In genomic region chr3:192860464-192860863, GRCh38 we compare ENCODE assay signal across 28 cellular contexts.
"Had no signal": no experiment of that assay in that cellular context is flagged by ENCODE, and none has a peak within 500 bp of the region (broad histone marks: within the 10 kb centered on the region; RNA-seq: fewer than 3 reads in every experiment).

No MANE protein-coding gene starts in this region.

- H3K9me3 Mint-ChIP-seq: effector memory CD8-positive, alpha-beta T cell; nephron; stimulated activated effector memory CD8-positive, alpha-beta T cell treated with anti-CD3 and anti-CD28 coated beads, Interleukin-12 subunit alpha, Interleukin-12 subunit beta, amount 100 ng/mL, for 72 hours had no signal

- H3K27me3 Mint-ChIP-seq: effector memory CD8-positive, alpha-beta T cell; progenitor cell of endocrine pancreas had no signal

- H3K4me3 ChIP-seq: coronary artery, esophagus squamous epithelium, hepatocyte, neural progenitor cell, right lobe of liver, smooth muscle cell, stomach, tibial artery, upper lobe of left lung, uterus had no signal

- H3K36me3 ChIP-seq: esophagus squamous epithelium, neural progenitor cell, right lobe of liver, stomach, tibial artery, upper lobe of left lung, uterus had no signal

- H3K27ac Mint-ChIP-seq: effector memory CD8-positive, alpha-beta T cell; nephron; neural progenitor cell; progenitor cell of endocrine pancreas; stimulated activated effector memory CD8-positive, alpha-beta T cell treated with anti-CD3 and anti-CD28 coated beads, Interleukin-12 subunit alpha, Interleukin-12 subunit beta, amount 100 ng/mL, for 72 hours had no signal

- H3K27me3 ChIP-seq: esophagus squamous epithelium, hepatocyte, neural progenitor cell, stomach, tibial artery, upper lobe of left lung, uterus had no signal

- H3K36me3 Mint-ChIP-seq: neural progenitor cell; stimulated activated effector memory CD8-positive, alpha-beta T cell treated with anti-CD3 and anti-CD28 coated beads, Interleukin-12 subunit alpha, Interleukin-12 subunit beta, amount 100 ng/mL, for 72 hours had no signal

- H3K27ac ChIP-seq: coronary artery, esophagus squamous epithelium, hepatocyte, neural progenitor cell, parathyroid adenoma, right lobe of liver, stomach, tibial artery, upper lobe of left lung, uterus had no signal

- H3K9me3 ChIP-seq: esophagus squamous epithelium, right lobe of liver, stomach, tibial artery, upper lobe of left lung, uterus had no signal

- H3K4me1 ChIP-seq: parathyroid adenoma, right lobe of liver, uterus had no signal

- ATAC-seq: effector memory CD8-positive, alpha-beta T cell; left lobe of liver; naive thymus-derived CD4-positive, alpha-beta T cell; right lobe of liver; stimulated activated effector memory CD8-positive, alpha-beta T cell treated with anti-CD3 and anti-CD28 coated beads, Interleukin-12 subunit alpha, Interleukin-12 subunit beta, amount 100 ng/mL, for 72 hours had no signal

- H3K4me3 Mint-ChIP-seq: effector memory CD8-positive, alpha-beta T cell; naive thymus-derived CD4-positive, alpha-beta T cell; nephron; neural progenitor cell; stimulated activated effector memory CD8-positive, alpha-beta T cell treated with anti-CD3 and anti-CD28 coated beads, Interleukin-12 subunit alpha, Interleukin-12 subunit beta, amount 100 ng/mL, for 72 hours had no signal

- FAIRE-seq: endometrium, frontal cortex, kidney had no signal

- DNase-seq: effector memory CD8-positive, alpha-beta T cell; erythroblast; esophagus squamous epithelium; kidney; mammary epithelial cell; mesendoderm; midbrain; naive thymus-derived CD4-positive, alpha-beta T cell; right lobe of liver; stimulated activated CD4-positive, alpha-beta T cell treated with anti-CD3 and anti-CD28 coated beads, Interleukin-12 subunit alpha, Interleukin-12 subunit beta, amount 100 ng/mL, for 4 hours; stimulated activated CD4-positive, alpha-beta T cell treated with anti-CD3 and anti-CD28 coated beads, Interleukin-2, amount 100 ng/mL, for 24 hours; stimulated activated CD4-positive, alpha-beta T cell treated with anti-CD3 and anti-CD28 coated beads, Interleukin-4, amount 100 ng/mL, for 24 hours; stimulated activated naive CD4-positive, alpha-beta T cell treated with Interleukin-2 at 50 U/mL for 16 hours; stomach; uterus had no signal
